Comparison of ENCODE assay signal across 8 cellular contexts in genomic region chr20:63536997-63537524, GRCh38.
DNase-seq lines count a peak whose midpoint lies in the region; ATAC-seq lines count a peak whose summit lies in the region.

TSS of gene PTK6 (minus strand) at chr20:63537376. CDS start at chr20:63537314, 62 bp downstream.

- H3K27me3 Mint-ChIP-seq in T-helper 2 cell treated with Interferon-gamma antibody and Interleukin-4, amounts not matched to agents 5 μg/mL and 100 μg/mL, for 36 hours (ENCODE audit: low read depth), result no peaks in the 10 kb centered on the region

- intact Hi-C loops in head of caudate nucleus (cut with DNase I), result loop anchor here (10.0 kb wide), 1 partner anchor 88 kb away; the partner anchor contains the start of gene GMEB2

- no peaks in the 10 kb centered on the region for H3K36me3 Mint-ChIP-seq in T-helper 2 cell treated with Interferon-gamma antibody and Interleukin-4, amounts not matched to agents 5 μg/mL and 100 μg/mL, for 36 hours (ENCODE audit: low read depth)

- peak within 1 kb of the TSS; percentile 92 for H3K27ac Mint-ChIP-seq in T-helper 2 cell treated with Interferon-gamma antibody and Interleukin-4, amounts not matched to agents 5 μg/mL and 100 μg/mL, for 36 hours

- H3K27ac ChIP-seq in skin epidermis, result peak within 1 kb of the TSS; percentile 60 to 98 (median 86)

- peak; percentile 11 for ATAC-seq in GM18498 (IDR thresholded peaks at IDR 0.05; ENCODE audit: unreplicated experiment)
- ATAC-seq in HG02852 (IDR thresholded peaks at IDR 0.05; ENCODE audit: unreplicated experiment), result peak; percentile 3

- peaks cover 6% of the 10 kb centered on the region for H3K4me1 Mint-ChIP-seq in T-helper 2 cell treated with Interferon-gamma antibody and Interleukin-4, amounts not matched to agents 5 μg/mL and 100 μg/mL, for 36 hours (ENCODE audit: low read depth)

- H3K4me3 ChIP-seq in skin epidermis, result peak within 1 kb of the TSS; percentile 17 to 45 (median 35)

- H3K9me3 Mint-ChIP-seq in T-helper 2 cell treated with Interferon-gamma antibody and Interleukin-4, amounts not matched to agents 5 μg/mL and 100 μg/mL, for 36 hours, result no peaks in the 10 kb centered on the region

- DNase-seq in T-helper 2 cell treated with Interferon-gamma antibody and Interleukin-4, amounts not matched to agents 5 μg/mL and 100 μg/mL, for 36 hours (ENCODE audit: low spot score), result no peak
- peak; percentile 73 for DNase-seq in germinal center (ENCODE audit: low spot score)
- no peak for DNase-seq in NCI-H2227 (lab: John Stamatoyannopoulos, UW; ENCODE audit: unreplicated experiment)
- DNase-seq in head of caudate nucleus, result no peak
- no peak for DNase-seq in iPS-NIHi11 (ENCODE audit: low spot score)

- H3K4me3 Mint-ChIP-seq in T-helper 2 cell treated with Interferon-gamma antibody and Interleukin-4, amounts not matched to agents 5 μg/mL and 100 μg/mL, for 36 hours, result peak within 1 kb of the TSS; percentile 77
